In genomic region chr10:64091889-64092288, GRCh38 we compare ENCODE assay signal across 11 cellular contexts.
DNase-seq lines count a peak whose midpoint lies in the region; ATAC-seq and TF ChIP-seq lines count a peak whose summit lies in the region.
"Had no signal": no experiment of that assay in that cellular context is flagged by ENCODE, and none has a peak within 500 bp of the region (broad histone marks: within the 10 kb centered on the region; RNA-seq: fewer than 3 reads in every experiment).

No MANE protein-coding gene starts in this region.

- H3K36me3 ChIP-seq in DND-41 (ENCODE audit: insufficient read depth, low read length): no peaks in the 10 kb centered on the region
- H3K36me3 ChIP-seq: spleen, tibial artery had no signal

- H3K4me3 Mint-ChIP-seq in brain: no peak overlapping the region

- no peaks in the 10 kb centered on the region for H3K9me3 Mint-ChIP-seq in brain

- H3K9me3 ChIP-seq in DND-41 (ENCODE audit: insufficient read depth, low read length, severe bottlenecking): no peaks in the 10 kb centered on the region
- H3K9me3 ChIP-seq: spleen, tibial artery had no signal

- H3K9ac ChIP-seq in DND-41 (ENCODE audit: low read depth, low read length): no peak overlapping the region

- no peaks in the 10 kb centered on the region for H4K20me1 ChIP-seq in DND-41 (ENCODE audit: insufficient read depth, low read length)

- ATAC-seq in DND-41 (ENCODE audit: insufficient read depth, low read depth): no peak

- H3K4me1 ChIP-seq in DND-41 (ENCODE audit: insufficient read depth, low read length): no peaks in the 10 kb centered on the region
- H3K4me1 ChIP-seq: tibial artery had no signal

- no peak for DNase-seq in DND-41
- DNase-seq in HuH-7 (ENCODE audit: low spot score): peak; percentile 5
- DNase-seq in midbrain (lab: John Stamatoyannopoulos, UW): peak; percentile 60
- DNase-seq in LoVo (ENCODE audit: low spot score): no peak
- no peak for DNase-seq in DMS79 treated with DMSO at 0.1 percent for 48 hours (lab: John Stamatoyannopoulos, UW)
- no peak for DNase-seq in T-helper 2 cell
- no peak for DNase-seq in H4 (ENCODE audit: low spot score)
- DNase-seq: activated CD4-positive, CD25-positive, alpha-beta regulatory T cell; spleen; tibial artery had no signal

- no peaks in the 10 kb centered on the region for H3K27me3 ChIP-seq in DND-41 (ENCODE audit: insufficient read depth, low read length, poor library complexity)
- H3K27me3 ChIP-seq: tibial artery had no signal

- H3K27ac ChIP-seq in DND-41 (ENCODE audit: low read length): no peak overlapping the region
- H3K27ac ChIP-seq: spleen, tibial artery had no signal

- H3K4me3 ChIP-seq in DND-41 (ENCODE audit: low read depth in 1 of 2, low read length in 2 of 2): no peak overlapping the region
- H3K4me3 ChIP-seq: spleen, tibial artery had no signal

- no peak overlapping the region for H3K27ac Mint-ChIP-seq in brain

- H3K27me3 Mint-ChIP-seq in brain: peaks cover 3% of the 10 kb centered on the region

- H3K4me1 Mint-ChIP-seq in brain: peaks cover 16% of the 10 kb centered on the region

- peak; percentile 25 for TF ChIP-seq CTCF in DND-41 (IDR thresholded peaks at IDR 0.05; ENCODE audit: borderline replicate concordance, extremely low read depth, low read length, poor library complexity, severe bottlenecking)
- TF ChIP-seq CTCF in brain (conservative IDR thresholded peaks at IDR 0.05): peak; percentile 44 to 62

- H3K36me3 Mint-ChIP-seq in brain: no peaks in the 10 kb centered on the region

- no peaks in the 10 kb centered on the region for H3K79me2 ChIP-seq in DND-41 (ENCODE audit: insufficient read depth, low read length)

- no peak overlapping the region for H3K4me2 ChIP-seq in DND-41 (ENCODE audit: insufficient read depth, low read length)

- H2AFZ ChIP-seq in DND-41 (ENCODE audit: low read depth, low read length): no peak overlapping the region

Comparison
In these comparisons a context has a peak if more than half of its experiments do, and no peak if none do; other contexts are left out.
1. DNase-seq: peak in HuH-7 (single experiment) and midbrain (single experiment); none in DND-41 (single experiment), LoVo (single experiment), DMS79 treated with DMSO at 0.1 percent for 48 hours (single experiment), T-helper 2 cell (0 of 5) and H4 (single experiment).